ENCODE assay signal across 10 cellular contexts in the genomic region with DNA sequence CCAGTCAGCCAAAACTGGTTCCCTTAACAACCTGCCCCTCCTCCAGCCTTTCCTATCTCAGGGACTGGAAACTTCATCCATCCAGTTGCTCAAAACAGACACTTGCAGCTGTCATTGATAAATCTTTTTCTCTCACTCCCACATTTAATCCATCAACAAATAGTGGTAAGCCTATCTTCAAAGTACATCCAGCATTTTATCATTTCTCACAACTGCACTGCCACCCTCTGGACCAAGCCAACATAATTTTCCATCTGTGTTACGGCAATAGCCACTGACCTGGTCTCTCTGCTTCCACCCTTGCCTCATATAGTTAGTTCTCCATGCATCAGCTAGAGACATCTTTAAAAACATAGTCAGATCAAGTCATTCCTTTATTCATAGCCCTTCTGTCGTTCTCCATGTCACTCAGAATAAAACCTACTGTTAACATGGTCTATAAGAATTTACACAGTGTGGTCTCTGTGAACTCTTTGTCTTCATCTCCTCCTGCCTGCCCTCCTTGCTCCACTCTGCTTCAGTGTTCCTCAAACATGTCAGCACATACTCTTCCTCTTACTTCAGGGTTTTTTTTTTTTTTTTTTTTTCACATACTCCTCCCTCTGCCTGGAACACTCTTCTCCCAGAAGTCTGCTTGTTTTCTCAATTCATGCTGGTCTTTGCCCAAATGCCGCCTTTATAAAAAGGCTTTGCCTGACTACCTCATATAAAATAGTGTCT.
DNase-seq lines count a peak whose midpoint lies in the region; ATAC-seq and TF ChIP-seq lines count a peak whose summit lies in the region.
"Had no signal": no experiment of that assay in that cellular context is flagged by ENCODE, and none has a peak within 500 bp of the region (broad histone marks: within the 10 kb centered on the region; RNA-seq: fewer than 3 reads in every experiment).

No MANE protein-coding gene starts in this region.

- intact Hi-C loops in Right ventricle myocardium superior (cut with DNase I): no loop called here
- intact Hi-C loops in OCI-LY7 (cut with micrococcal nuclease; ENCODE audit: unreplicated experiment): no loop called here
- intact Hi-C loops in upper lobe of right lung (cut with DNase I): no loop called here

- H3K4me3 ChIP-seq in cardiac muscle cell (no peak overlapping the region), OCI-LY7 (ENCODE audit: low read depth, low read length, poor library complexity, severe bottlenecking) (no peak overlapping the region), fibroblast of the aortic adventitia (ENCODE audit: low read depth, low read length) (no peak overlapping the region), upper lobe of right lung (no peak overlapping the region)

- no peaks in the 10 kb centered on the region for H3K9me2 ChIP-seq in OCI-LY7 (ENCODE audit: insufficient read depth, low read length)

- peak; percentile 33 for TF ChIP-seq CTCF in cardiac muscle cell (IDR thresholded peaks at IDR 0.05; ENCODE audit: low read depth, low read length)
- peak; percentile 65 for TF ChIP-seq CTCF in OCI-LY7 (conservative IDR thresholded peaks at IDR 0.05; ENCODE audit: low read length)
- TF ChIP-seq CTCF in fibroblast of the aortic adventitia (IDR thresholded peaks at IDR 0.05; ENCODE audit: insufficient read depth, low read length): no peak
- TF ChIP-seq CTCF in upper lobe of right lung (IDR thresholded peaks at IDR 0.05): peak; percentile 26
- TF ChIP-seq CTCF in progenitor cell of endocrine pancreas (IDR thresholded peaks at IDR 0.05; ENCODE audit: unreplicated experiment): no peak

- H3K27me3 ChIP-seq in cardiac muscle cell (no peaks in the 10 kb centered on the region), upper lobe of right lung (no peaks in the 10 kb centered on the region)

- no peak overlapping the region for H2AFZ ChIP-seq in OCI-LY7 (ENCODE audit: low read length)

- H4K20me1 ChIP-seq in OCI-LY7 (ENCODE audit: insufficient read depth, low read length): no peaks in the 10 kb centered on the region

- H3K36me3 Mint-ChIP-seq in progenitor cell of endocrine pancreas (ENCODE audit: insufficient read depth): no peaks in the 10 kb centered on the region

- CTCF ChIA-PET in OCI-LY7 (lab: Charles Lee; ENCODE audit: unreplicated experiment): no interaction called here

- H3K9me3 ChIP-seq in cardiac muscle cell (ENCODE audit: low read depth): no peaks in the 10 kb centered on the region
- no peaks in the 10 kb centered on the region for H3K9me3 ChIP-seq in OCI-LY7 (ENCODE audit: low read length)
- no peaks in the 10 kb centered on the region for H3K9me3 ChIP-seq in upper lobe of right lung

- H3K36me3 ChIP-seq in cardiac muscle cell (no peaks in the 10 kb centered on the region), OCI-LY7 (ENCODE audit: insufficient read depth, low read length) (no peaks in the 10 kb centered on the region), upper lobe of right lung (no peaks in the 10 kb centered on the region)

- H3K4me1 Mint-ChIP-seq in progenitor cell of endocrine pancreas (ENCODE audit: low read depth): no peaks in the 10 kb centered on the region

- H3K4me1 ChIP-seq in cardiac muscle cell (ENCODE audit: low read depth): no peaks in the 10 kb centered on the region
- no peaks in the 10 kb centered on the region for H3K4me1 ChIP-seq in OCI-LY7 (ENCODE audit: insufficient read depth, low read length, poor library complexity, severe bottlenecking)
- H3K4me1 ChIP-seq in upper lobe of right lung: no peaks in the 10 kb centered on the region

- H3K9me3 Mint-ChIP-seq in progenitor cell of endocrine pancreas (ENCODE audit: low read depth): no peaks in the 10 kb centered on the region

- H3K27ac ChIP-seq in cardiac muscle cell: no peak overlapping the region
- no peak overlapping the region for H3K27ac ChIP-seq in OCI-LY7 (ENCODE audit: low read depth, low read length, poor library complexity, severe bottlenecking)
- no peak overlapping the region for H3K27ac ChIP-seq in upper lobe of right lung

- H3K27me3 Mint-ChIP-seq in progenitor cell of endocrine pancreas: no peaks in the 10 kb centered on the region

- POLR2A ChIA-PET in OCI-LY7 (lab: Charles Lee): no interaction called here

- BruUV-seq in OCI-LY7 (replicated peaks; lab: Mats Ljungman, UMichigan): no TSS peak

- peak; percentile 36 to 43 for DNase-seq in cardiac muscle cell (ENCODE audit: low read depth in 1 of 2, low spot score in 1 of 2)
- DNase-seq in Right ventricle myocardium superior: no peak
- peak; percentile 24 for DNase-seq in OCI-LY7 (ENCODE audit: low spot score)
- peak; percentile 2 for DNase-seq in fibroblast of the aortic adventitia (ENCODE audit: low read depth)
- DNase-seq in upper lobe of right lung: no peak
- DNase-seq in progenitor cell of endocrine pancreas (ENCODE audit: low spot score, unreplicated experiment): no peak
- DNase-seq: activated naive CD4-positive, alpha-beta T cell; stimulated activated naive CD4-positive, alpha-beta T cell had no signal

- no peak overlapping the region for H3K4me3 Mint-ChIP-seq in progenitor cell of endocrine pancreas (ENCODE audit: low read depth)

- no peak overlapping the region for H3K27ac Mint-ChIP-seq in progenitor cell of endocrine pancreas

- ATAC-seq in Right ventricle myocardium superior (ENCODE audit: poor library complexity) (no peak), upper lobe of right lung (peak; percentile 62), GM19467 (IDR thresholded peaks at IDR 0.05; ENCODE audit: unreplicated experiment) (no peak), HG03139 (IDR thresholded peaks at IDR 0.05; ENCODE audit: unreplicated experiment) (no peak)

- no peak overlapping the region for H3K4me2 ChIP-seq in OCI-LY7 (ENCODE audit: low read length)

- no peaks in the 10 kb centered on the region for H3K79me2 ChIP-seq in OCI-LY7 (ENCODE audit: insufficient read depth, low read depth, low read length)

Comparison
In these comparisons a context has a peak if more than half of its experiments do, and no peak if none do; other contexts are left out.
1. DNase-seq: peak in cardiac muscle cell (2 of 2), OCI-LY7 (single experiment) and fibroblast of the aortic adventitia (single experiment); none in Right ventricle myocardium superior (single experiment), upper lobe of right lung (single experiment) and progenitor cell of endocrine pancreas (single experiment).
2. CTCF ChIP-seq: peak in cardiac muscle cell (single experiment), OCI-LY7 (single experiment) and upper lobe of right lung (single experiment); none in fibroblast of the aortic adventitia (single experiment) and progenitor cell of endocrine pancreas (single experiment).